8 cellular contexts compared by ENCODE assay signal in genomic region chr2:12177052-12177994, GRCh38.
DNase-seq lines count a peak whose midpoint lies in the region; ATAC-seq and TF ChIP-seq lines count a peak whose summit lies in the region.

No MANE protein-coding gene starts in this region.

- ATAC-seq in GM21381 (IDR thresholded peaks at IDR 0.05; ENCODE audit: unreplicated experiment) (peak; percentile 65), HG03521 (IDR thresholded peaks at IDR 0.05; ENCODE audit: unreplicated experiment) (peak; percentile 88)

- no peak overlapping the region for H3K4me3 ChIP-seq in prostate gland

- H3K9me3 ChIP-seq in prostate gland = no peaks in the 10 kb centered on the region

- no peaks in the 10 kb centered on the region for H3K4me1 ChIP-seq in prostate gland (replicated peaks)

- H3K27me3 ChIP-seq in prostate gland (replicated peaks; ENCODE audit: insufficient read depth) = no peaks in the 10 kb centered on the region

- H3K36me3 ChIP-seq in prostate gland = no peaks in the 10 kb centered on the region

- DNase-seq in GM04503 (ENCODE audit: low read depth) (peak; percentile 49), SW480 (ENCODE audit: low spot score) (peak; percentile 84), fibroblast of peridontal ligament (ENCODE audit: extremely low read depth) (peak; percentile 63), prostate gland (ENCODE audit: low spot score) (peak; percentile 51), NCI-H345 treated with DMSO at 0.1 percent for 48 hours (lab: John Stamatoyannopoulos, UW; ENCODE audit: unreplicated experiment) (no peak), ACHN (no peak)

- no peak for TF ChIP-seq POLR2A in prostate gland (IDR thresholded peaks at IDR 0.05)

- no peak for TF ChIP-seq CTCF in prostate gland (IDR thresholded peaks at IDR 0.05)

- in situ Hi-C loops in ACHN (cut with HindIII; ENCODE audit: low pct_ligation_motif_present, low pct_unique_long_range_greater_than_20kb, low sequenced_read_pairs) = no loop called here

- 8% methylated on average over 9 of the region's 9 CpGs for WGBS in prostate gland

- intact Hi-C loops in prostate gland (cut with DNase I) = no loop called here

- no peak overlapping the region for H3K27ac ChIP-seq in prostate gland

Comparison
In these comparisons a context has a peak if more than half of its experiments do, and no peak if none do; other contexts are left out.
1. DNase-seq: peak in GM04503 (single experiment), SW480 (single experiment), fibroblast of peridontal ligament (single experiment) and prostate gland (single experiment); none in NCI-H345 treated with DMSO at 0.1 percent for 48 hours (single experiment) and ACHN (single experiment).